ENCODE assay signal across 8 cellular contexts in the genomic region with DNA sequence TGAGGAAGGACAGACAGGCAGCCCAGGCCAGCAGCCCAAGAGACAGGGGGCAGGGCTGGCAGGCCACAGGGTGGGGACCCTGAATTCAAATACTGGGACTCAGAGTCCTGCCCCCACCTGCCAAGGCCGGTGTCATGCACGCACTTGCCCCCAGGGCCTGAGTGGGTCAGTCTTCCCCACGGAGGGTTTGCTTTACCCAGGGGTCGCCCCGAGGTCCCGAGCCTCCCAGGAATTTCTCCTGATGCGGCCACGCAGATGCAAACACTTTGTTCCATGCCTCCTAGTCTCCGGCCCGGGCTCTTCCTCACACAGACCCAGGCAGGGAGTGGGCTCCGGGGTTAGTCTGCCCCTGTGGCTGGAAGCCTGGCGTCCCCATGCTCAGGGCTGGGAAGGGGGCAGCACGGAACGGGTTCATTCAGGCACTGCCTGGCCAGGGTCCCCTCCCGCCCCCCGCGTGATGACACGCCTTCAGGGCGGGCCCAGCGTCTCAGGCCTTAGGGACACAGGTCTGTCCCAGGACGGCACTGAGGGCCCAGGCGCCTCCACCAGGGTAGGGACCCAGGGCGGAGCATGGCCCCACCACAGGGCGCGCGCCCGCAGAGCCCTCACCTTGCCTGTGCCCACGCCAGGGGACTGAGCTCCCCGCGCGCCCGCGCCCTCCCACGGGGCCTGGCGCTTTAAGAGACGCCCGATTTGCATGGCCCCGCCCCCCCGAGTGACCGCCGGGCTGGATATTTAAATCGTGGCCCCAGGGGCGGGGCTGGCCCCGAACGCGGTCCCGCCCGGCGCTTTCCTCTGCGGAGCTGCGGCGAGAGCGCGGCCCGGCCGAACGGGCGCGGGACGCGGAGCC. TPM values are rescaled to one million over a fixed set of nuclear protein-coding genes. Genes with fewer than 3 reads are reported as not detected.
DNase-seq lines count a peak whose midpoint lies in the region; ATAC-seq, FAIRE-seq and TF ChIP-seq lines count a peak whose summit lies in the region.

TSS of gene SNED1 (plus strand) at position 763 of the 850 bp plus-strand sequence. CDS start 220 bp downstream, outside the sequence.

- FAIRE-seq in small intestine (lab: Jason Lieb, UNC), result no peak

- H3K27ac ChIP-seq in WERI-Rb-1, result peak within 1 kb of the TSS; percentile 80
- H3K27ac ChIP-seq in caudate nucleus (ENCODE audit: low read depth, low read length), result peak within 1 kb of the TSS; percentile 59
- H3K27ac ChIP-seq in small intestine (ENCODE audit: low read depth in 1 of 2, low read length in 1 of 2), result peak within 1 kb of the TSS; percentile 0 to 81

- no peak for TF ChIP-seq CTCF in WERI-Rb-1 (IDR thresholded peaks at IDR 0.05; ENCODE audit: low read depth, low read length)

- peak within 1 kb of the TSS; percentile 62 for H3K4me3 ChIP-seq in MG63
- peak within 1 kb of the TSS; percentile 65 for H3K4me3 ChIP-seq in WERI-Rb-1 (ENCODE audit: low read depth, low read length)
- H3K4me3 ChIP-seq in small intestine (ENCODE audit: low read depth in 1 of 2, low read length in 2 of 2), result peak within 1 kb of the TSS; percentile 35 to 44

- DNase-seq in DMS53 treated with DMSO at 0.1 percent for 48 hours (lab: John Stamatoyannopoulos, UW; ENCODE audit: unreplicated experiment), result peak; percentile 62
- peak; percentile 85 for DNase-seq in MG63
- peak; percentile 88 for DNase-seq in WERI-Rb-1
- DNase-seq in caudate nucleus (lab: John Stamatoyannopoulos, UW), result peak in 10 of 61 donors; percentile 11 to 51 (median 30)
- peak; percentile 85 for DNase-seq in iris pigment epithelial cell (ENCODE audit: low read depth)
- peak; percentile 79 for DNase-seq in small intestine
- DNase-seq in NCI-H2171 treated with DMSO at 0.1 percent for 48 hours (lab: John Stamatoyannopoulos, UW), result no peak

- WGBS in small intestine, 3 donors, result 4 to 8% (median 6%) methylated on average over 47 to 61 of the region's 61 CpGs

- peaks cover 16% of the 10 kb centered on the region for H3K36me3 ChIP-seq in MG63
- H3K36me3 ChIP-seq in WERI-Rb-1, result no peaks in the 10 kb centered on the region
- H3K36me3 ChIP-seq in small intestine (ENCODE audit: control insufficient read depth in 2 of 2, insufficient read depth in 2 of 2, low read length in 2 of 2), result no peaks in the 10 kb centered on the region

- no peaks in the 10 kb centered on the region for H3K4me1 ChIP-seq in small intestine (ENCODE audit: control insufficient read depth in 2 of 2, insufficient read depth in 1 of 2, low read depth in 1 of 2, low read length in 1 of 2)

- H3K9me3 ChIP-seq in MG63 (peaks cover under 1% of the 10 kb centered on the region; the same call in 1 of the 2 replicates), WERI-Rb-1 (ENCODE audit: severe bottlenecking) (no peaks in the 10 kb centered on the region), small intestine (ENCODE audit: control insufficient read depth, low read depth) (no peaks in the 10 kb centered on the region)

- no peak for ATAC-seq in HG03025 (IDR thresholded peaks at IDR 0.05; ENCODE audit: low FRiP score, unreplicated experiment)

- no peaks in the 10 kb centered on the region for H3K27me3 ChIP-seq in MG63
- H3K27me3 ChIP-seq in WERI-Rb-1 (ENCODE audit: insufficient read depth, low read depth, severe bottlenecking), result no peaks in the 10 kb centered on the region
- H3K27me3 ChIP-seq in small intestine (ENCODE audit: control insufficient read depth in 2 of 2, insufficient read depth in 2 of 2, low read length in 2 of 2), result peaks cover 3% of the 10 kb centered on the region in 2 donors

RNA-seq across cellular contexts. Expression of gene SNED1, which starts in this region (rescaled TPM):
- total RNA-seq in MG63 (2014; rRNA removed; shearing (Covaris generic); ENCODE audit: low replicate concordance), result 2.6 and 5.1 TPM in 2 replicates
- polyA plus RNA-seq in small intestine, result 1 to 10 TPM in 2 of 3 donors, under 1 TPM in 1; 0.45 to 5.7 (median 1.1) TPM
